In the genomic region with DNA sequence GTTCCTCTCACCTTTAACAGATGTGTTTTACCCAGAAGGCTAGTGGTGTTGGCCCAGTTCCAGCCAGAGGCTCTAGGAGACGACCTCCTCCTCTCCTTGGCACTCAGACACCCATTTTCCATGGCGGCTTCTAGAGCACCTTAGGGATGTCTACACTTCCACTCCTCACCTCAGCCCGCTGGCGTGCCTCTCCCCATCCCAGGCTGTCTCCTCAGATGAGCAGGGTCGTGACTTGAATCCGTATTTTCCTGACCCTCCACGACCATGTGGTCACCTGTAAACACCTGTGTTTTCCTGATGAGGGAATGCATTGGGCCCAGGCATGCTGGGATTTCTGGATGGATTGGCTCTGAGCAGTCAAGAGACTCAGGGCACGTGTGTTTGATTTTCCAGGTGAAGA, we compare ENCODE assay signal across 16 cellular contexts. TPM values are rescaled to one million over a fixed set of nuclear protein-coding genes. Genes with fewer than 3 reads are reported as not detected.
A peak's percentile ranks its signal among the peaks of the same experiment; 100 is the strongest.
DNase-seq lines count a peak whose midpoint lies in the region; ATAC-seq, FAIRE-seq and TF ChIP-seq lines count a peak whose summit lies in the region.
"Had no signal": no experiment of that assay in that cellular context is flagged by ENCODE, and none has a peak within 500 bp of the region (broad histone marks: within the 10 kb centered on the region; RNA-seq: fewer than 3 reads in every experiment).

No MANE protein-coding gene starts in this region.

- H3K27me3 ChIP-seq in RWPE2 (ENCODE audit: insufficient read depth, poor library complexity, severe bottlenecking), result no peaks in the 10 kb centered on the region
- no peaks in the 10 kb centered on the region for H3K27me3 ChIP-seq in stomach
- H3K27me3 ChIP-seq: BLaER1 had no signal

- no peaks in the 10 kb centered on the region for H3K9me3 ChIP-seq in RWPE2 (ENCODE audit: severe bottlenecking)
- no peaks in the 10 kb centered on the region for H3K9me3 ChIP-seq in kidney (ENCODE audit: control insufficient read depth in 1 of 2, low read length in 2 of 2)
- H3K9me3 ChIP-seq in stomach, result no peaks in the 10 kb centered on the region
- H3K9me3 ChIP-seq: BLaER1 had no signal

- H3K36me3 Mint-ChIP-seq in CD14-positive monocyte, result peaks cover 66 to 76% of the 10 kb centered on the region in 2 donors
- H3K36me3 Mint-ChIP-seq: CD8-positive, alpha-beta memory T cell had no signal

- H3K27me3 Mint-ChIP-seq in CD14-positive monocyte (ENCODE audit: low read depth in 3 of 3), result peaks cover 0 to 5% (median 0%) of the 10 kb centered on the region in 3 donors

- peak overlapping the region; percentile 96 to 99 (median 98) for H3K27ac Mint-ChIP-seq in CD14-positive monocyte
- H3K27ac Mint-ChIP-seq: CD8-positive, alpha-beta memory T cell; H9 had no signal

- WGBS in stomach, 5 donors, result 67 to 80% (median 77%) methylated on average over 8 of the region's 8 CpGs

- FAIRE-seq in kidney (lab: Jason Lieb, UNC), result no peak

- no peak for TF ChIP-seq POLR2A in stomach (IDR thresholded peaks at IDR 0.05)

- peaks cover 97% of the 10 kb centered on the region for H3K4me1 Mint-ChIP-seq in CD14-positive monocyte

- DNase-seq in CD14-positive monocyte (ENCODE audit: low spot score), result no peak
- DNase-seq in RWPE2 (ENCODE audit: low spot score), result peak; percentile 45
- DNase-seq in kidney, result peak; percentile 49
- no peak for DNase-seq in stomach
- no peak for DNase-seq in NCI-H2227 treated with DMSO at 0.1 percent for 48 hours (lab: John Stamatoyannopoulos, UW)
- no peak for DNase-seq in GOT3 (lab: John Stamatoyannopoulos, UW)
- DNase-seq: CD8-positive, alpha-beta memory T cell; DMS79 treated with DMSO at 0.1 percent for 48 hours; H9; NCI-H1436; NCI-H1930; NCI-H526 had no signal

- H3K4me3 Mint-ChIP-seq in CD14-positive monocyte, result peak overlapping the region in 1 of 2 donors; percentile 59
- H3K4me3 Mint-ChIP-seq: CD8-positive, alpha-beta memory T cell; H9 had no signal

- H3K9me3 Mint-ChIP-seq in CD14-positive monocyte, result peaks cover 0 to 2% (median 0%) of the 10 kb centered on the region in 7 donors
- H3K9me3 Mint-ChIP-seq: CD8-positive, alpha-beta memory T cell; H9 had no signal

- H3K9ac ChIP-seq in kidney (ENCODE audit: low read length in 2 of 2), result no peak overlapping the region
- H3K9ac ChIP-seq: BLaER1 had no signal

- H3K36me3 ChIP-seq in RWPE2 (ENCODE audit: low read depth), result no peaks in the 10 kb centered on the region
- H3K36me3 ChIP-seq in kidney (ENCODE audit: control insufficient read depth in 1 of 2, insufficient read depth in 2 of 2, low read length in 2 of 2), result no peaks in the 10 kb centered on the region
- no peaks in the 10 kb centered on the region for H3K36me3 ChIP-seq in stomach
- H3K36me3 ChIP-seq: BLaER1 had no signal

- H3K27ac ChIP-seq in RWPE2 (ENCODE audit: poor library complexity, severe bottlenecking) (no peak overlapping the region), kidney (ENCODE audit: low read depth in 2 of 2, low read length in 2 of 2) (no peak overlapping the region), stomach (peak overlapping the region in 3 of 5 donors; percentile 8 to 60 (median 46))
- H3K27ac ChIP-seq: BLaER1, HL-60 had no signal

- H3K4me3 ChIP-seq in RWPE2 (ENCODE audit: severe bottlenecking) (no peak overlapping the region), kidney (ENCODE audit: low read length in 2 of 2) (no peak overlapping the region), stomach (no peak overlapping the region)
- H3K4me3 ChIP-seq: BLaER1 had no signal

- H3K4me1 ChIP-seq in RWPE2 (ENCODE audit: insufficient read depth, poor library complexity, severe bottlenecking) (no peaks in the 10 kb centered on the region), kidney (ENCODE audit: control insufficient read depth in 1 of 2, insufficient read depth in 1 of 2, low read depth in 1 of 2, low read length in 2 of 2) (peaks cover 0 to 6% of the 10 kb centered on the region in 2 donors), stomach (peaks cover 0 to 54% (median 0%) of the 10 kb centered on the region in 4 donors)

- ATAC-seq in RWPE2 (ENCODE audit: low read depth) (no peak), GM21390 (IDR thresholded peaks at IDR 0.05; ENCODE audit: unreplicated experiment) (no peak)
- ATAC-seq: Panc1 had no signal

- intact Hi-C loops in CD14-positive monocyte (cut with micrococcal nuclease), result loop anchor here in 1 of 2 donors (2.0 kb wide), 1 partner anchor 15 kb away; no protein-coding TSS in a partner anchor
- intact Hi-C loops in kidney (cut with DNase I), result no loop called here
- intact Hi-C loops in stomach (cut with DNase I; ENCODE audit: low total_unique reads), result no loop called here

- no peak for TF ChIP-seq EP300 in stomach (IDR thresholded peaks at IDR 0.05)

- TF ChIP-seq CTCF in CD14-positive monocyte (IDR thresholded peaks at IDR 0.05) (no peak), RWPE2 (IDR thresholded peaks at IDR 0.05; ENCODE audit: poor library complexity, severe bottlenecking) (no peak), kidney (IDR thresholded peaks at IDR 0.05; ENCODE audit: borderline replicate concordance, extremely low read depth, insufficient read depth) (no peak), stomach (IDR thresholded peaks at IDR 0.05) (no peak)

RNA-seq across cellular contexts. Expression of a gene that starts 21.8 kb away (rescaled TPM):
- polyA plus RNA-seq in CD14-positive monocyte (10 to 100 TPM; 42.8 to 54.6 TPM), kidney (ENCODE audit: insufficient read depth, low read depth, low replicate concordance) (7.1 TPM), stomach (1 to 10 TPM; 5.0 to 6.2 (median 6.0) TPM)
- total RNA-seq in kidney (30.4 TPM), stomach (10 to 100 TPM in 3 of 5 donors, 1 to 10 TPM in 2; 6.2 to 47.8 (median 11.6) TPM)

Comparison
In these comparisons a context has a peak if more than half of its experiments do, and no peak if none do; other contexts are left out.
1. DNase-seq: peak in RWPE2 (single experiment) and kidney (single experiment); none in CD14-positive monocyte (single experiment), stomach (single experiment), NCI-H2227 treated with DMSO at 0.1 percent for 48 hours (single experiment) and GOT3 (single experiment).
2. H3K27ac ChIP-seq: peak in stomach (3 of 5); none in RWPE2 (single experiment) and kidney (0 of 2).